ENCODE assay signal across 30 cellular contexts in genomic region chr10:28926932-28927331, GRCh38.
"Had no signal": no experiment of that assay in that cellular context is flagged by ENCODE, and none has a peak within 500 bp of the region (broad histone marks: within the 10 kb centered on the region; RNA-seq: fewer than 3 reads in every experiment).

No MANE protein-coding gene starts in this region.

- FAIRE-seq: pancreas, urothelium cell line had no signal

- ATAC-seq: naive thymus-derived CD4-positive, alpha-beta T cell; natural killer cell; pancreas; right cardiac atrium; sciatic nerve; stimulated activated memory B cell treated with anti-CD40 and anti-IgM and Interleukin-4, amounts not matched to agents 10 μg/mL and 1 μg/mL and 100 μg/mL, for 72 hours; stimulated activated naive CD8-positive, alpha-beta T cell treated with anti-CD3 and anti-CD28 coated beads, Interleukin-15, amount 100 ng/mL, for 72 hours; stimulated activated naive CD8-positive, alpha-beta T cell treated with anti-CD3 and anti-CD28 coated beads, Interleukin-15, Interleukin-2, amounts not matched to agents 100 U/mL and 50 U/mL, for 24 hours; upper lobe of right lung had no signal

- H3K36me3 ChIP-seq: neural progenitor cell, neutrophil, pancreas, prostate gland, spleen, suprapubic skin, tibial artery, transverse colon, upper lobe of right lung, vagina had no signal

- H3K9ac ChIP-seq: neural progenitor cell had no signal

- H3K9me3 ChIP-seq: neutrophil, pancreas, prostate gland, spleen, suprapubic skin, testis, tibial artery, transverse colon, upper lobe of right lung, vagina had no signal

- H2AFZ ChIP-seq: neural progenitor cell had no signal

- H3K27me3 ChIP-seq: pancreas, testis, tibial artery, transverse colon, upper lobe of right lung, vagina had no signal

- H3K4me3 ChIP-seq: neural progenitor cell, pancreas, prostate gland, skin epidermis, smooth muscle cell, spleen, suprapubic skin, testis, tibial artery, transverse colon, upper lobe of right lung, vagina had no signal

- H3K4me1 ChIP-seq: pancreas, prostate gland, spleen, suprapubic skin, testis, transverse colon, vagina had no signal

- DNase-seq: naive thymus-derived CD4-positive, alpha-beta T cell; natural killer cell; nucleus accumbens; pancreas; retina; right cardiac atrium; spleen; stimulated activated CD4-positive, alpha-beta T cell treated with anti-CD3 and anti-CD28 coated beads, Interleukin-12 subunit alpha, Interleukin-12 subunit beta, amount 100 ng/mL, for 4 hours; stimulated activated CD4-positive, alpha-beta T cell treated with anti-CD3 and anti-CD28 coated beads, Interleukin-1b, Interleukin-23, amount 100 ng/mL, for 48 hours; stimulated activated CD4-positive, alpha-beta T cell treated with anti-CD3 and anti-CD28 coated beads, Interleukin-4, amount 100 ng/mL, for 1 hour; stimulated activated CD4-positive, alpha-beta T cell treated with anti-CD3 and anti-CD28 coated beads, Interleukin-4, amount 100 ng/mL, for 4 hours; stimulated activated CD8-positive, alpha-beta memory T cell treated with anti-CD3 and anti-CD28 coated beads, Interleukin-4, amount 100 ng/mL, for 48 hours; stimulated activated naive CD4-positive, alpha-beta T cell; stimulated activated naive CD8-positive, alpha-beta T cell treated with anti-CD3 and anti-CD28 coated beads, Interleukin-15, amount 100 ng/mL, for 72 hours; stimulated activated naive CD8-positive, alpha-beta T cell treated with anti-CD3 and anti-CD28 coated beads, Interleukin-15, Interleukin-2, amounts not matched to agents 100 U/mL and 50 U/mL, for 24 hours; substantia nigra; testis; tibial artery; transverse colon; upper lobe of right lung had no signal

- H3K4me2 ChIP-seq: neural progenitor cell, smooth muscle cell had no signal

- H3K27ac ChIP-seq: neural progenitor cell, neutrophil, pancreas, prostate gland, skin epidermis, spleen, suprapubic skin, testis, tibial artery, transverse colon, upper lobe of right lung, vagina had no signal
